ENCODE assay signal across 2 cellular contexts in genomic region chr6:117783280-117783679, GRCh38.
TF ChIP-seq lines count a peak whose summit lies in the region.

No MANE protein-coding gene starts in this region.

TF ChIP-seq in HepG2, 621 proteins besides CTCF, POLR2A, EP300 and RAD21:
- TF ChIP-seq MEF2D (CRISPR knock-in tag; IDR thresholded peaks at IDR 0.05), result no peak
- no peak for TF ChIP-seq GABPB1 (CRISPR knock-in tag; IDR thresholded peaks at IDR 0.05)
- TF ChIP-seq ATF4 (CRISPR knock-in tag; IDR thresholded peaks at IDR 0.05), result peak in 1 of 2 experiments; percentile 47; a peak in 2 of 4 replicates
- TF ChIP-seq ZNF737 (CRISPR knock-in tag; IDR thresholded peaks at IDR 0.05; ENCODE audit: borderline replicate concordance), result no peak
- TF ChIP-seq ZNF790 (CRISPR knock-in tag; IDR thresholded peaks at IDR 0.05; ENCODE audit: borderline replicate concordance), result no peak
- TF ChIP-seq DMTF1 (CRISPR knock-in tag; IDR thresholded peaks at IDR 0.05), result no peak
- TF ChIP-seq IKZF5 (CRISPR knock-in tag; IDR thresholded peaks at IDR 0.05), result no peak
- no peak for TF ChIP-seq NCOA2 (CRISPR knock-in tag; IDR thresholded peaks at IDR 0.05)

TF ChIP-seq in H1, 55 proteins besides CTCF, POLR2A, EP300 and RAD21:
- TF ChIP-seq ATF3 (IDR thresholded peaks at IDR 0.05; ENCODE audit: insufficient read depth, low read depth, low read length), result no peak
- no peak for TF ChIP-seq TBP (IDR thresholded peaks at IDR 0.05; ENCODE audit: low read depth, low read length)
- TF ChIP-seq RXRA (IDR thresholded peaks at IDR 0.05; ENCODE audit: insufficient read depth, low read depth, low read length), result no peak
- no peak for TF ChIP-seq RFX5 (IDR thresholded peaks at IDR 0.05; ENCODE audit: borderline replicate concordance, low read depth, low read length)
- TF ChIP-seq JUN (IDR thresholded peaks at IDR 0.05; ENCODE audit: low read depth, low read length), result no peak
- TF ChIP-seq SP2 (IDR thresholded peaks at IDR 0.05; ENCODE audit: low read length), result no peak
- TF ChIP-seq POU5F1 (IDR thresholded peaks at IDR 0.05; ENCODE audit: low read depth, low read length), result no peak
- no peak for TF ChIP-seq CREB1 (IDR thresholded peaks at IDR 0.05)
- TF ChIP-seq ZNF274 (IDR thresholded peaks at IDR 0.05; ENCODE audit: borderline replicate concordance, extremely low read depth, low read length), result no peak
- TF ChIP-seq TEAD4 (IDR thresholded peaks at IDR 0.05; ENCODE audit: low read depth, low read length), result no peak
- no peak for TF ChIP-seq ATF2 (IDR thresholded peaks at IDR 0.05; ENCODE audit: low read length)
- no peak for TF ChIP-seq SIRT6 (IDR thresholded peaks at IDR 0.05; ENCODE audit: low read length)
- no peak for TF ChIP-seq CEBPB (IDR thresholded peaks at IDR 0.05; ENCODE audit: low read depth, low read length)
- TF ChIP-seq NRF1 (IDR thresholded peaks at IDR 0.05; ENCODE audit: low read depth, low read length), result no peak
